Comparison of ENCODE assay signal across 16 cellular contexts in genomic region chr7:4788627-4789189, GRCh38. TPM values are rescaled to one million over a fixed set of nuclear protein-coding genes. Genes with fewer than 3 reads are reported as not detected.
DNase-seq lines count a peak whose midpoint lies in the region; ATAC-seq and TF ChIP-seq lines count a peak whose summit lies in the region.
"Had no signal": no experiment of that assay in that cellular context is flagged by ENCODE, and none has a peak within 500 bp of the region (broad histone marks: within the 10 kb centered on the region; RNA-seq: fewer than 3 reads in every experiment).

No MANE protein-coding gene starts in this region.

- no peaks in the 10 kb centered on the region for H3K9me1 ChIP-seq in IMR-90 (ENCODE audit: insufficient read depth, low read length)

- no peak overlapping the region for H2BK20ac ChIP-seq in IMR-90 (ENCODE audit: low read depth, low read length)

- H2AK5ac ChIP-seq in IMR-90 (ENCODE audit: low read depth, low read length): no peak overlapping the region

- no peak overlapping the region for H3K23ac ChIP-seq in IMR-90 (ENCODE audit: low read depth, low read length)

- POLR2A ChIA-PET in IMR-90 (lab: Charles Lee; ENCODE audit: unreplicated experiment): no interaction called here

- H3K4me2 ChIP-seq in IMR-90 (ENCODE audit: low read depth, low read length): no peak overlapping the region
- H3K4me2 ChIP-seq: A549, GM23338 had no signal

- H3K4me3 ChIP-seq in IMR-90 (ENCODE audit: insufficient read depth, low read depth, low read length): no peak overlapping the region
- H3K4me3 ChIP-seq: A549, GM23338 had no signal

- H3K9ac ChIP-seq in IMR-90 (ENCODE audit: low read depth, low read length): no peak overlapping the region

- ATAC-seq in IMR-90 (ENCODE audit: low read depth): no peak
- no peak for ATAC-seq in stimulated activated naive B cell treated with anti-CD40 and anti-IgM and Interleukin-4, amounts not matched to agents 10 μg/mL and 1 μg/mL and 100 μg/mL, for 72 hours (replicated peaks)
- ATAC-seq in GM21381 (IDR thresholded peaks at IDR 0.05; ENCODE audit: unreplicated experiment): no peak
- no peak for ATAC-seq in stimulated activated naive CD8-positive, alpha-beta T cell treated with anti-CD3 and anti-CD28 coated beads, Interleukin-15, Interleukin-2, amounts not matched to agents 100 U/mL and 50 U/mL, for 24 hours
- ATAC-seq: A549, GM23338 had no signal

- H3K9me3 ChIP-seq in IMR-90 (ENCODE audit: control insufficient read depth, insufficient read depth, low read length): no peaks in the 10 kb centered on the region
- H3K9me3 ChIP-seq: A549, BE2C had no signal

- dilution Hi-C loops in IMR-90 (cut with HindIII; ENCODE audit: low sequenced_read_pairs, unreplicated experiment): no loop called here

- CTCF ChIA-PET in IMR-90 (lab: Yijun Ruan, JAX): no interaction called here

- no peak overlapping the region for H4K91ac ChIP-seq in IMR-90 (ENCODE audit: insufficient read depth, low read depth, low read length)

- H3K27me3 Mint-ChIP-seq in stimulated activated naive B cell treated with anti-CD40 and anti-IgM and Interleukin-4, amounts not matched to agents 10 μg/mL and 1 μg/mL and 100 μg/mL, for 72 hours: no peaks in the 10 kb centered on the region
- H3K27me3 Mint-ChIP-seq: CD4-positive, alpha-beta memory T cell had no signal

- peaks cover 78% of the 10 kb centered on the region for H3K36me3 ChIP-seq in IMR-90 (ENCODE audit: control insufficient read depth, insufficient read depth, low read length)

- H3K4me3 Mint-ChIP-seq in stimulated activated naive B cell treated with anti-CD40 and anti-IgM and Interleukin-4, amounts not matched to agents 10 μg/mL and 1 μg/mL and 100 μg/mL, for 72 hours: no peak overlapping the region
- H3K4me3 Mint-ChIP-seq: CD4-positive, alpha-beta memory T cell; GM23338 had no signal

- H3K9me3 Mint-ChIP-seq in stimulated activated naive B cell treated with anti-CD40 and anti-IgM and Interleukin-4, amounts not matched to agents 10 μg/mL and 1 μg/mL and 100 μg/mL, for 72 hours: no peaks in the 10 kb centered on the region
- H3K9me3 Mint-ChIP-seq: CD4-positive, alpha-beta memory T cell; GM23338 had no signal

- TF ChIP-seq CTCF in IMR-90 (conservative IDR thresholded peaks at IDR 0.05; ENCODE audit: low read depth, low read length): no peak

- no peak overlapping the region for H2AFZ ChIP-seq in IMR-90 (replicated peaks; ENCODE audit: low read length, poor library complexity)
- H2AFZ ChIP-seq: GM23338 had no signal

- H2BK5ac ChIP-seq in IMR-90 (ENCODE audit: low read depth, low read length, poor library complexity, severe bottlenecking): no peak overlapping the region

- H2BK120ac ChIP-seq in IMR-90 (ENCODE audit: low read depth, low read length): no peak overlapping the region

- no peaks in the 10 kb centered on the region for H4K20me1 ChIP-seq in IMR-90 (ENCODE audit: insufficient read depth, low read length)

- H3K79me1 ChIP-seq in IMR-90 (ENCODE audit: low read depth in 1 of 2, low read length in 2 of 2): no peaks in the 10 kb centered on the region

- WGBS in IMR-90 (ENCODE audit: extremely low coverage in 2 of 2, insufficient read length in 1 of 2), 2 experiments: 85% methylated on average over 15 of the region's 27 CpGs; no CpG with 5 or more reads in 1 of the 2 experiments

- peak overlapping the region; percentile 37 for H3K27ac Mint-ChIP-seq in stimulated activated naive B cell treated with anti-CD40 and anti-IgM and Interleukin-4, amounts not matched to agents 10 μg/mL and 1 μg/mL and 100 μg/mL, for 72 hours
- H3K27ac Mint-ChIP-seq: GM23338 had no signal

- no peak overlapping the region for H3K56ac ChIP-seq in IMR-90 (ENCODE audit: extremely low read depth, insufficient read depth, low read length)

- no peak overlapping the region for H3K4ac ChIP-seq in IMR-90 (ENCODE audit: low read depth, low read length)

- in situ Hi-C loops in IMR-90 (cut with MboI; ENCODE audit: low sequenced_read_pairs): no loop called here

- H3K27ac ChIP-seq in IMR-90 (ENCODE audit: insufficient read depth, low read length): no peak overlapping the region
- H3K27ac ChIP-seq: A549, C4-2B had no signal

- DNase-seq in IMR-90 (no peak), iPS-NIHi11 (ENCODE audit: low spot score) (peak; percentile 5)
- DNase-seq in stimulated activated naive B cell treated with anti-CD40 and anti-IgM and Interleukin-4, amounts not matched to agents 10 μg/mL and 1 μg/mL and 100 μg/mL, for 72 hours: no peak
- DNase-seq in stimulated activated naive CD8-positive, alpha-beta T cell treated with anti-CD3 and anti-CD28 coated beads, Interleukin-15, Interleukin-2, amounts not matched to agents 100 U/mL and 50 U/mL, for 24 hours: no peak
- DNase-seq: BE2C; CD4-positive, alpha-beta memory T cell; DMS153; DMS79 treated with DMSO at 0.1 percent for 48 hours; GDM1; H7; KBM-7 had no signal

- BruUV-seq in IMR-90 (replicated peaks; lab: Mats Ljungman, UMichigan): no TSS peak

- H4K5ac ChIP-seq in IMR-90 (ENCODE audit: low read depth, low read length): no peak overlapping the region

- H3K27me3 ChIP-seq in IMR-90 (ENCODE audit: control insufficient read depth, insufficient read depth, low read length): no peaks in the 10 kb centered on the region
- H3K27me3 ChIP-seq: BE2C had no signal

- no peaks in the 10 kb centered on the region for H3K4me1 ChIP-seq in IMR-90 (ENCODE audit: control insufficient read depth, insufficient read depth, low read length)
- H3K4me1 ChIP-seq: A549, BE2C had no signal

- no peak for TF ChIP-seq RAD21 in IMR-90 (IDR thresholded peaks at IDR 0.05; ENCODE audit: low read length)

- peak overlapping the region; percentile 9 for H2AK9ac ChIP-seq in IMR-90 (replicated peaks; ENCODE audit: low read depth, low read length, poor library complexity)

- H3K18ac ChIP-seq in IMR-90 (ENCODE audit: low read depth, low read length): no peak overlapping the region

- TF ChIP-seq POLR2A in GM19193 (IDR thresholded peaks at IDR 0.05; ENCODE audit: extremely low read depth, insufficient read depth, insufficient read length) (peak; percentile 16), IMR-90 (IDR thresholded peaks at IDR 0.05; ENCODE audit: low read depth, low read length) (no peak)

- peaks cover 6 to 18% of the 10 kb centered on the region in 2 donors for H3K4me1 Mint-ChIP-seq in stimulated activated naive B cell treated with anti-CD40 and anti-IgM and Interleukin-4, amounts not matched to agents 10 μg/mL and 1 μg/mL and 100 μg/mL, for 72 hours

- H4K8ac ChIP-seq in IMR-90 (ENCODE audit: low read depth in 2 of 2, low read length in 2 of 2): no peak overlapping the region

- no peak overlapping the region for H2BK15ac ChIP-seq in IMR-90 (ENCODE audit: low read depth, low read length)

- H3K36me3 Mint-ChIP-seq in stimulated activated naive B cell treated with anti-CD40 and anti-IgM and Interleukin-4, amounts not matched to agents 10 μg/mL and 1 μg/mL and 100 μg/mL, for 72 hours: peaks cover 30 to 37% of the 10 kb centered on the region in 2 donors

- intact Hi-C loops in IMR-90 (cut with micrococcal nuclease): no loop called here

- no peak overlapping the region for H3K14ac ChIP-seq in IMR-90 (replicated peaks; ENCODE audit: low read depth, low read length)

TF ChIP-seq in IMR-90, 13 proteins besides CTCF, POLR2A, EP300 and RAD21:
- TF ChIP-seq BHLHE40 (IDR thresholded peaks at IDR 0.05; ENCODE audit: low read depth, low read length) (no peak), SMC3 (IDR thresholded peaks at IDR 0.05; ENCODE audit: low read depth, low read length) (no peak)

RNA-seq across cellular contexts. Expression of gene AP5Z1, which starts 13.3 kb away (rescaled TPM):
- total RNA-seq in IMR-90 (2012; rRNA removed): 9.2 and 9.7 TPM in 2 replicates
- polyA plus RNA-seq in IMR-90 (2012; rRNA removed): 38.7 and 46.1 TPM in 2 replicates
- polyA plus RNA-seq in IMR-90 (2012; cell fraction: cytosol; rRNA removed): 18.8 and 31.7 TPM in 2 replicates
- 152 and 486 TPM in 2 replicates for polyA plus RNA-seq in IMR-90 (2012; cell fraction: nucleus; rRNA removed; ENCODE audit: low replicate concordance)
